Comparison of ENCODE assay signal across 14 cellular contexts in genomic region chr7:102146989-102147388, GRCh38.
DNase-seq lines count a peak whose midpoint lies in the region; ATAC-seq, FAIRE-seq and TF ChIP-seq lines count a peak whose summit lies in the region.
"Had no signal": no experiment of that assay in that cellular context is flagged by ENCODE, and none has a peak within 500 bp of the region (broad histone marks: within the 10 kb centered on the region; RNA-seq: fewer than 3 reads in every experiment).

No MANE protein-coding gene starts in this region.

- DNase-seq in SIG-M5 treated with dmso at 0.1 percent for 504 hours (lab: John Stamatoyannopoulos, UW; ENCODE audit: unreplicated experiment) = peak; percentile 66
- DNase-seq in SIG-M5 (lab: John Stamatoyannopoulos, UW) = no peak
- peak; percentile 66 for DNase-seq in astrocyte (ENCODE audit: low read depth)
- no peak for DNase-seq in left lobe of liver (ENCODE audit: low spot score)
- no peak for DNase-seq in upper lobe of right lung
- DNase-seq in NCI-H345 (lab: John Stamatoyannopoulos, UW) = no peak
- no peak for DNase-seq in COLO668 (lab: John Stamatoyannopoulos, UW; ENCODE audit: unreplicated experiment)
- DNase-seq: NCI-H1105, NCI-H69, SW 1271, tibial artery had no signal

- H3K9ac ChIP-seq in astrocyte (ENCODE audit: low read length) = no peak overlapping the region

- intact Hi-C loops in upper lobe of right lung (cut with DNase I) = no loop called here

- no peak for FAIRE-seq in astrocyte (lab: Jason Lieb, UNC)
- FAIRE-seq: D721Med had no signal

- no peaks in the 10 kb centered on the region for H3K36me3 ChIP-seq in astrocyte (ENCODE audit: insufficient read depth, low read length)
- H3K36me3 ChIP-seq in upper lobe of right lung = no peaks in the 10 kb centered on the region
- H3K36me3 ChIP-seq: breast epithelium had no signal

- no peaks in the 10 kb centered on the region for H3K27me3 Mint-ChIP-seq in astrocyte (ENCODE audit: low read depth, unreplicated experiment)

- no peaks in the 10 kb centered on the region for H3K79me2 ChIP-seq in astrocyte (ENCODE audit: insufficient read depth, low read length)

- H4K20me1 ChIP-seq in astrocyte (ENCODE audit: insufficient read depth, low read length) = no peaks in the 10 kb centered on the region

- H3K27me3 ChIP-seq in astrocyte (ENCODE audit: insufficient read depth, low read length) (no peaks in the 10 kb centered on the region), upper lobe of right lung (no peaks in the 10 kb centered on the region)
- H3K27me3 ChIP-seq: breast epithelium, tibial artery had no signal

- H3K4me1 ChIP-seq in astrocyte (ENCODE audit: insufficient read depth, low read length) = no peaks in the 10 kb centered on the region
- H3K4me1 ChIP-seq in upper lobe of right lung = no peaks in the 10 kb centered on the region
- H3K4me1 ChIP-seq: breast epithelium, tibial artery had no signal

- H3K4me3 ChIP-seq in astrocyte (ENCODE audit: insufficient read depth, low read depth, low read length) (no peak overlapping the region), upper lobe of right lung (no peak overlapping the region)
- H3K4me3 ChIP-seq: breast epithelium, tibial artery had no signal

- H3K9me3 ChIP-seq in astrocyte (ENCODE audit: insufficient read depth, low read depth, low read length) (no peaks in the 10 kb centered on the region), upper lobe of right lung (no peaks in the 10 kb centered on the region)
- H3K9me3 ChIP-seq: breast epithelium, tibial artery had no signal

- TF ChIP-seq CTCF in astrocyte (IDR thresholded peaks at IDR 0.05; ENCODE audit: insufficient read depth, low read depth, low read length) = no peak
- TF ChIP-seq CTCF in upper lobe of right lung (IDR thresholded peaks at IDR 0.05) = no peak

- no peak overlapping the region for H3K4me3 Mint-ChIP-seq in astrocyte (ENCODE audit: unreplicated experiment)

- H3K27ac ChIP-seq in astrocyte (ENCODE audit: low read depth, low read length) (no peak overlapping the region), upper lobe of right lung (no peak overlapping the region)
- H3K27ac ChIP-seq: breast epithelium, tibial artery had no signal

- H3K36me3 Mint-ChIP-seq in astrocyte (ENCODE audit: low read depth, unreplicated experiment) = peaks cover 4% of the 10 kb centered on the region

- H3K4me2 ChIP-seq in astrocyte (ENCODE audit: low read length) = no peak overlapping the region

- H3K27ac Mint-ChIP-seq in astrocyte (ENCODE audit: unreplicated experiment) = no peak overlapping the region

- ATAC-seq in left lobe of liver (peak; percentile 31), upper lobe of right lung (peak; percentile 59), HG03108 (IDR thresholded peaks at IDR 0.05; ENCODE audit: unreplicated experiment) (no peak)

- no peak overlapping the region for H2AFZ ChIP-seq in astrocyte (ENCODE audit: low read depth, low read length)

- H3K4me1 Mint-ChIP-seq in astrocyte (ENCODE audit: low read depth, unreplicated experiment) = peaks cover 1% of the 10 kb centered on the region

- no peaks in the 10 kb centered on the region for H3K9me3 Mint-ChIP-seq in astrocyte (ENCODE audit: unreplicated experiment)

Comparison
In these comparisons a context has a peak if more than half of its experiments do, and no peak if none do; other contexts are left out.
1. DNase-seq: peak in SIG-M5 treated with dmso at 0.1 percent for 504 hours (single experiment) and astrocyte (single experiment); none in SIG-M5 (single experiment), left lobe of liver (single experiment), upper lobe of right lung (single experiment), NCI-H345 (single experiment) and COLO668 (single experiment).